26 cellular contexts compared by ENCODE assay signal in genomic region chr13:75390229-75390628, GRCh38.
"Had no signal": no experiment of that assay in that cellular context is flagged by ENCODE, and none has a peak within 500 bp of the region (broad histone marks: within the 10 kb centered on the region; RNA-seq: fewer than 3 reads in every experiment).

No MANE protein-coding gene starts in this region.

- ATAC-seq: left lobe of liver; natural killer cell; sciatic nerve; stimulated activated naive B cell treated with anti-CD40 and anti-IgM and Interleukin-4, amounts not matched to agents 10 μg/mL and 1 μg/mL and 100 μg/mL, for 72 hours; stimulated activated naive CD8-positive, alpha-beta T cell treated with anti-CD3 and anti-CD28 coated beads, Interleukin-15, Interleukin-2, amounts not matched to agents 100 U/mL and 50 U/mL, for 24 hours had no signal

- H3K36me3 ChIP-seq: heart right ventricle, neural progenitor cell, neutrophil, ovary, stomach, thyroid gland, transverse colon, upper lobe of left lung, vagina had no signal

- H3K27ac ChIP-seq: hepatocyte, neural progenitor cell, neutrophil, ovary, skin epidermis, stomach, testis, thyroid gland, transverse colon, upper lobe of left lung, vagina had no signal

- H3K4me3 ChIP-seq: heart right ventricle, hepatocyte, lung, neural progenitor cell, ovary, skin epidermis, stomach, testis, thyroid gland, transverse colon, upper lobe of left lung, vagina had no signal

- H3K4me1 ChIP-seq: neural progenitor cell, testis, transverse colon, vagina had no signal

- H3K9me3 ChIP-seq: heart right ventricle, neutrophil, ovary, stomach, testis, thyroid gland, transverse colon, upper lobe of left lung, vagina had no signal

- DNase-seq: heart right ventricle; islet precursor cell; mesendoderm; naive B cell; natural killer cell; nephron progenitor cell; ovary; stimulated activated CD4-positive, alpha-beta T cell treated with anti-CD3 and anti-CD28 coated beads, Interleukin-12 subunit alpha, Interleukin-12 subunit beta, amount 100 ng/mL, for 4 hours; stimulated activated CD4-positive, alpha-beta T cell treated with anti-CD3 and anti-CD28 coated beads, Interleukin-15, amount 100 ng/mL, for 24 hours; stimulated activated CD4-positive, alpha-beta T cell treated with anti-CD3 and anti-CD28 coated beads, Interleukin-2, amount 100 ng/mL, for 24 hours; stimulated activated CD4-positive, alpha-beta T cell treated with anti-CD3 and anti-CD28 coated beads, Interleukin-4, amount 100 ng/mL, for 1 hour; stimulated activated naive B cell treated with anti-CD40 and anti-IgM and Interleukin-4, amounts not matched to agents 10 μg/mL and 1 μg/mL and 100 μg/mL, for 72 hours; stimulated activated naive CD8-positive, alpha-beta T cell treated with anti-CD3 and anti-CD28 coated beads, Interleukin-15, Interleukin-2, amounts not matched to agents 100 U/mL and 50 U/mL, for 24 hours; stomach; testis; thyroid gland; transverse colon; upper lobe of left lung had no signal

- H3K27me3 ChIP-seq: heart right ventricle, hepatocyte, neural progenitor cell, neutrophil, ovary, stomach, testis, thyroid gland, transverse colon, upper lobe of left lung, vagina had no signal
